16 cellular contexts compared by ENCODE assay signal in the genomic region with DNA sequence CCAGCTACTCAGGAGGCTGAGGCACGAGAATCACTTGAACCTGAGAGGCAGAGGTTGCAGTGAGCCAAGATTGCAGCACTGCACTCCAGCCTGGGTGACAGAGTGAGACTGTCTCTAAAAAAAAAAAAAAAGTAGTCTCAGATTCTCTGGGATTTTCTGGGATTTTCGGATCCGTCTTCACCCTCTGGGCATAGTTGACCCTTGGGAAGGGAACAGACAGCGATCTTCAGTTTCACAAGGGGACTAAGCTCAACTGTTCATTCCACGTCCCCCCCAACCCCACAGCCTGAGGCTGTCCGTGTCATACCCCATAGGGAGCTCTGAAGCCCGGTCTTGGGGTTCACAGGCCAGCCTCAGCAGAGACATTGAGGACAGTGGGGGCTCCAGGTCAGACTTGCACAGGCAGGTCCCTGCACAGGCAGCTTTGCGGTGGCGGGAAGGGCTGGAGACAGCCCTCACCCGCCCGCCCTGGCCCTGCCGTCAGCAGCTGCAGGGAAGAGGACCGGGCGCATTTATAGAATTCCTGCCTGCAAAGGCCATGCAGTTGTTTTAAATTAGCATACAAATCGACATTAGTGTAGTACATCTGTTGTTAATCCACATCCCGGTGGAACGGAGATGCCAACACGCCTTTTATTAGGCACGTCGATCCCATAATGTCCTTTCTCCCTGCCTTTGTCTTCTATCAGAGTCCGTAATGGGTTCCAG.
A peak's percentile ranks its signal among the peaks of the same experiment; 100 is the strongest.
DNase-seq lines count a peak whose midpoint lies in the region; ATAC-seq and TF ChIP-seq lines count a peak whose summit lies in the region.
"Had no signal": no experiment of that assay in that cellular context is flagged by ENCODE, and none has a peak within 500 bp of the region (broad histone marks: within the 10 kb centered on the region; RNA-seq: fewer than 3 reads in every experiment).

No MANE protein-coding gene starts in this region.

- no peak overlapping the region for H3K4me3 ChIP-seq in fibroblast of the aortic adventitia (ENCODE audit: low read depth, low read length)
- H3K4me3 ChIP-seq: esophagus squamous epithelium, lower lobe of right lung, uterus had no signal

- H3K4me1 Mint-ChIP-seq in neural crest cell: peaks cover 17% of the 10 kb centered on the region

- peak overlapping the region; percentile 47 for H3K27ac Mint-ChIP-seq in neural crest cell (ENCODE audit: unreplicated experiment)

- intact Hi-C loops in posterior vena cava (cut with DNase I): no loop called here

- H3K27me3 Mint-ChIP-seq in neural crest cell (ENCODE audit: low read depth): no peaks in the 10 kb centered on the region

- ATAC-seq in GM18511 (IDR thresholded peaks at IDR 0.05; ENCODE audit: unreplicated experiment): no peak
- ATAC-seq: lower lobe of right lung had no signal

- TF ChIP-seq CTCF in fibroblast of the aortic adventitia (IDR thresholded peaks at IDR 0.05; ENCODE audit: insufficient read depth, low read length) (no peak), neural crest cell (conservative IDR thresholded peaks at IDR 0.05) (no peak)

- no peak overlapping the region for H3K4me3 Mint-ChIP-seq in neural crest cell

- no peaks in the 10 kb centered on the region for H3K9me3 Mint-ChIP-seq in neural crest cell

- DNase-seq in EL: peak; percentile 21
- peak; percentile 62 for DNase-seq in RPMI7951 (ENCODE audit: low read depth)
- peak; percentile 4 for DNase-seq in fibroblast of the aortic adventitia (ENCODE audit: low read depth)
- DNase-seq in neural crest cell (ENCODE audit: low read depth, low spot score): no peak
- no peak for DNase-seq in NCI-H1930 (lab: John Stamatoyannopoulos, UW)
- DNase-seq in posterior vena cava (ENCODE audit: low spot score): no peak
- DNase-seq in activated gamma-delta T cell treated with Interleukin-2 at 50 U/mL for 16 hours: no peak
- DNase-seq: activated effector memory CD4-positive, alpha-beta T cell treated with Interleukin-2 at 50 U/mL for 16 hours; DMS79; esophagus squamous epithelium; lower lobe of right lung; NCI-H1694; NCI-H446 treated with DMSO at 0.1 percent for 48 hours; stimulated activated naive CD4-positive, alpha-beta T cell had no signal

- H3K36me3 Mint-ChIP-seq in neural crest cell (ENCODE audit: low read depth): no peaks in the 10 kb centered on the region

Comparison
In these comparisons a context has a peak if more than half of its experiments do, and no peak if none do; other contexts are left out.
1. DNase-seq: peak in EL (single experiment), RPMI7951 (single experiment) and fibroblast of the aortic adventitia (single experiment); none in neural crest cell (single experiment), NCI-H1930 (0 of 2), posterior vena cava (single experiment) and activated gamma-delta T cell treated with Interleukin-2 at 50 U/mL for 16 hours (single experiment).